ENCODE assay signal across 8 cellular contexts in the genomic region with DNA sequence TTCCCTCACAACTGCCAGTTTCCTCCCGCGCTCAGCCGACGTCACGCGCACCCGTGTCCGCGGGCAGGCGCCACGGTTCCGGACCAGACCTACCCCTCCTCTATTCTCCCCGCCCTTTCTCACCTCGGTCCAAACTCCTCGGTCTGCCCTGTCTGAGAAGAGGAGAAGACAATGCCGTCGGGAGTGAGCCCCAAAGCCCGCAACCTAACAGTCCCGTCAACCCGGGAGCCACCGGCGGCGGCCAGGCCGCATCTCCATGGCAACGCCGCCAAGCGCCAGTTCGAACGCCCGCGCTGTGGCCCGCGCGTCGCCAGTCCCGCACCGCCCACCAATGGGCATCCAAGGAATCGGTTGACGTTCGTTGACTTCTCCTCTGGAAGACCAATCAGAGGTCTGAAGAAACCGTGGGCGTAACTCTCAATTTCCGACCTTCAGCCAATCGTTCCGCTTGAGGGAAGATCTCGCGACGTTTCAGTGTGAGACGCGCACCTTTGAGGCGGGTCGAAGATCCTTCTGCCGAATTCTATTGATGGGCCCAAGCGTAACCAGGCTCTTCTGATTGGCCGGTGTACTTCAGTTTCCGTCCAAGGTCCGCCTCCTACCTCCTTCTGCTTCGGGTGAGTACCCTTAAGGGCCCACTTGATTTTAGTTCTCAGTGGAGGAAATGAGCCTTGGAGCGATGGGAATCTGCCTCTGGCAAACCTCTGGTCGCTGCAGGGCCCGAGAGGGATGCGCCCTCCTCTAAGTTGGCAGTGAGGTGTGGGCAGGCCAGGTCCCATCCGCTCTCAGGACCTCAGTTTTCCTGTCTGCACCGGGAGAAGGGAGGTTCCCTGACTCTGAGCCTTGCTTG. TPM values are rescaled to one million over a fixed set of nuclear protein-coding genes. Genes with fewer than 3 reads are reported as not detected.
DNase-seq lines count a peak whose midpoint lies in the region; ATAC-seq lines count a peak whose summit lies in the region.

A gene with protein sequence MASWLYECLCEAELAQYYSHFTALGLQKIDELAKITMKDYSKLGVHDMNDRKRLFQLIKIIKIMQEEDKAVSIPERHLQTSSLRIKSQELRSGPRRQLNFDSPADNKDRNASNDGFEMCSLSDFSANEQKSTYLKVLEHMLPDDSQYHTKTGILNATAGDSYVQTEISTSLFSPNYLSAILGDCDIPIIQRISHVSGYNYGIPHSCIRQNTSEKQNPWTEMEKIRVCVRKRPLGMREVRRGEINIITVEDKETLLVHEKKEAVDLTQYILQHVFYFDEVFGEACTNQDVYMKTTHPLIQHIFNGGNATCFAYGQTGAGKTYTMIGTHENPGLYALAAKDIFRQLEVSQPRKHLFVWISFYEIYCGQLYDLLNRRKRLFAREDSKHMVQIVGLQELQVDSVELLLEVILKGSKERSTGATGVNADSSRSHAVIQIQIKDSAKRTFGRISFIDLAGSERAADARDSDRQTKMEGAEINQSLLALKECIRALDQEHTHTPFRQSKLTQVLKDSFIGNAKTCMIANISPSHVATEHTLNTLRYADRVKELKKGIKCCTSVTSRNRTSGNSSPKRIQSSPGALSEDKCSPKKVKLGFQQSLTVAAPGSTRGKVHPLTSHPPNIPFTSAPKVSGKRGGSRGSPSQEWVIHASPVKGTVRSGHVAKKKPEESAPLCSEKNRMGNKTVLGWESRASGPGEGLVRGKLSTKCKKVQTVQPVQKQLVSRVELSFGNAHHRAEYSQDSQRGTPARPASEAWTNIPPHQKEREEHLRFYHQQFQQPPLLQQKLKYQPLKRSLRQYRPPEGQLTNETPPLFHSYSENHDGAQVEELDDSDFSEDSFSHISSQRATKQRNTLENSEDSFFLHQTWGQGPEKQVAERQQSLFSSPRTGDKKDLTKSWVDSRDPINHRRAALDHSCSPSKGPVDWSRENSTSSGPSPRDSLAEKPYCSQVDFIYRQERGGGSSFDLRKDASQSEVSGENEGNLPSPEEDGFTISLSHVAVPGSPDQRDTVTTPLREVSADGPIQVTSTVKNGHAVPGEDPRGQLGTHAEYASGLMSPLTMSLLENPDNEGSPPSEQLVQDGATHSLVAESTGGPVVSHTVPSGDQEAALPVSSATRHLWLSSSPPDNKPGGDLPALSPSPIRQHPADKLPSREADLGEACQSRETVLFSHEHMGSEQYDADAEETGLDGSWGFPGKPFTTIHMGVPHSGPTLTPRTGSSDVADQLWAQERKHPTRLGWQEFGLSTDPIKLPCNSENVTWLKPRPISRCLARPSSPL (N-terminal part only) (minus strand): TSS at position 286 of the 850 bp plus-strand sequence. CDS start 17,922 bp downstream, outside the sequence.
A gene (plus strand): TSS at position 587 of the 850 bp plus-strand sequence. CDS start 9,471 bp downstream, outside the sequence.

- in situ Hi-C loops in Caki2 (cut with HindIII; ENCODE audit: low pct_unique_long_range_greater_than_20kb, low sequenced_read_pairs): no loop called here

- H2BK12ac ChIP-seq in mesenchymal stem cell (ENCODE audit: low read length in 2 of 2): no peak within 1 kb of the TSS

- H2AFZ ChIP-seq in mesenchymal stem cell (ENCODE audit: low read depth, low read length): peak within 1 kb of the TSS; percentile 59

- H4K8ac ChIP-seq in mesenchymal stem cell (ENCODE audit: low read length): peak within 1 kb of the TSS; percentile 77

- H3K36me3 ChIP-seq in endocrine pancreas (ENCODE audit: control insufficient read depth, insufficient read depth, low read length) (no peaks in the 10 kb centered on the region), mesenchymal stem cell (ENCODE audit: control insufficient read depth in 1 of 2, insufficient read depth in 2 of 2, low read depth in 1 of 2, low read length in 2 of 2) (no peaks in the 10 kb centered on the region)

- WGBS in mesenchymal stem cell: under 1% methylated on average over 63 of the region's 64 CpGs

- DNase-seq in Caki2 (ENCODE audit: low read depth) (peak; percentile 98), HUDEP-2 (lab: John Stamatoyannopoulos, UW; ENCODE audit: unreplicated experiment in 76 of 76) (peak; percentile 21 to 99 (median 97)), NOMO-1 treated with dmso at 0.1 percent for 144 hours (lab: John Stamatoyannopoulos, UW; ENCODE audit: unreplicated experiment) (peak; percentile 100), mesenchymal stem cell (peak; percentile 100)
- peak; percentile 92 for DNase-seq in activated CD8-positive, alpha-beta memory T cell treated with anti-CD3 and anti-CD28 coated beads, Interleukin-2, amount 50 U/mL, for 1 hour (ENCODE audit: extremely low read depth)
- DNase-seq in stimulated activated CD8-positive, alpha-beta memory T cell treated with anti-CD3 and anti-CD28 coated beads, Interleukin-12 subunit alpha, Interleukin-12 subunit beta, amount 100 ng/mL, for 24 hours (ENCODE audit: extremely low read depth): peak; percentile 89

- H3K4me1 ChIP-seq in endocrine pancreas (ENCODE audit: control insufficient read depth, insufficient read depth, low read length) (peaks cover 5% of the 10 kb centered on the region), mesenchymal stem cell (ENCODE audit: control insufficient read depth, insufficient read depth, low read depth, low read length) (no peaks in the 10 kb centered on the region)

- no peak within 1 kb of the TSS for H2BK5ac ChIP-seq in mesenchymal stem cell (ENCODE audit: low read depth, low read length, poor library complexity, severe bottlenecking)

- no peak within 1 kb of the TSS for H2AK5ac ChIP-seq in mesenchymal stem cell (ENCODE audit: low read length, severe bottlenecking)

- peaks cover 18% of the 10 kb centered on the region for H3K79me1 ChIP-seq in mesenchymal stem cell (replicated peaks; ENCODE audit: low read length, poor library complexity, severe bottlenecking)

- peak within 1 kb of the TSS; percentile 73 for H3K4me2 ChIP-seq in mesenchymal stem cell (ENCODE audit: low read length, poor library complexity, severe bottlenecking)

- H3K4ac ChIP-seq in mesenchymal stem cell (ENCODE audit: low read depth in 1 of 2, low read length in 2 of 2): peak within 1 kb of the TSS in 1 of 2 experiments; percentile 94

- no peaks in the 10 kb centered on the region for H3K9me3 ChIP-seq in endocrine pancreas (ENCODE audit: control insufficient read depth, low read length)
- H3K9me3 ChIP-seq in mesenchymal stem cell (ENCODE audit: control insufficient read depth, low read length): no peaks in the 10 kb centered on the region

- no peak within 1 kb of the TSS for H2BK15ac ChIP-seq in mesenchymal stem cell (ENCODE audit: low read depth, poor library complexity, severe bottlenecking)

- H4K91ac ChIP-seq in mesenchymal stem cell (ENCODE audit: low read length): peak within 1 kb of the TSS; percentile 5

- no peak within 1 kb of the TSS for H3K23ac ChIP-seq in mesenchymal stem cell (ENCODE audit: low read length in 2 of 2)

- peak within 1 kb of the TSS; percentile 87 for H3K9ac ChIP-seq in endocrine pancreas (ENCODE audit: control insufficient read depth, insufficient read depth, low read length)
- peak within 1 kb of the TSS; percentile 99 for H3K9ac ChIP-seq in mesenchymal stem cell (ENCODE audit: low read length)

- ATAC-seq in GM21390 (IDR thresholded peaks at IDR 0.05; ENCODE audit: unreplicated experiment): peak; percentile 94

- peak within 1 kb of the TSS; percentile 73 to 96 for H3K18ac ChIP-seq in mesenchymal stem cell (ENCODE audit: low read depth in 1 of 2, low read length in 2 of 2)

- H3K14ac ChIP-seq in mesenchymal stem cell (ENCODE audit: low read length in 2 of 2): peak within 1 kb of the TSS in 1 of 2 experiments; percentile 94

- peak within 1 kb of the TSS; percentile 85 for H3K27ac ChIP-seq in mesenchymal stem cell (ENCODE audit: low read length, poor library complexity, severe bottlenecking)

- H3K4me3 ChIP-seq in endocrine pancreas (ENCODE audit: control insufficient read depth, insufficient read depth, low read length) (peak within 1 kb of the TSS; percentile 62), mesenchymal stem cell (ENCODE audit: insufficient read depth in 1 of 2, low read depth in 1 of 2, low read length in 2 of 2) (peak within 1 kb of the TSS; percentile 87 to 96)

- no peak within 1 kb of the TSS for H2BK120ac ChIP-seq in mesenchymal stem cell (ENCODE audit: low read depth, low read length)

- H3K27me3 ChIP-seq in endocrine pancreas (ENCODE audit: control insufficient read depth, insufficient read depth, low read length): no peaks in the 10 kb centered on the region
- H3K27me3 ChIP-seq in mesenchymal stem cell (ENCODE audit: control insufficient read depth in 1 of 2, insufficient read depth in 1 of 2, low read length in 2 of 2): no peaks in the 10 kb centered on the region

RNA-seq across cellular contexts. Expression of the first gene that starts in this region (rescaled TPM):
- total RNA-seq in Caki2 (2014; rRNA removed; shearing (Covaris generic); ENCODE audit: low replicate concordance): 1.5 and 4.8 TPM in 2 replicates
- 0.43 TPM for polyA plus RNA-seq in mesenchymal stem cell (2013, experiment 1 of 2)
- 0.45 TPM for polyA plus RNA-seq in mesenchymal stem cell (2013, experiment 2 of 2)

RNA-seq across cellular contexts. Expression of the second gene that starts in this region (rescaled TPM):
- 10.6 and 17.1 TPM in 2 replicates for total RNA-seq in Caki2 (2014; rRNA removed; shearing (Covaris generic); ENCODE audit: low replicate concordance)
- polyA plus RNA-seq in mesenchymal stem cell (2013, experiment 1 of 2): 24.9 TPM
- 25.0 TPM for polyA plus RNA-seq in mesenchymal stem cell (2013, experiment 2 of 2)

Comparison
In these comparisons a context has a peak if more than half of its experiments do, and no peak if none do; other contexts are left out.
1. Peak in every context shown above with its lines: DNase-seq, ATAC-seq, H3K4me3 ChIP-seq and H3K27ac ChIP-seq.